Comparison of ENCODE assay signal across 10 cellular contexts in genomic region chr9:110217656-110218099, GRCh38. TPM values are rescaled to one million over a fixed set of nuclear protein-coding genes. Genes with fewer than 3 reads are reported as not detected.
DNase-seq lines count a peak whose midpoint lies in the region; ATAC-seq, FAIRE-seq and TF ChIP-seq lines count a peak whose summit lies in the region.
"Had no signal": no experiment of that assay in that cellular context is flagged by ENCODE, and none has a peak within 500 bp of the region (broad histone marks: within the 10 kb centered on the region; RNA-seq: fewer than 3 reads in every experiment).

No MANE protein-coding gene starts in this region.

- intact Hi-C loops in breast epithelium (cut with DNase I; ENCODE audit: low total_unique reads) = no loop called here
- intact Hi-C loops in aorta (cut with DNase I) = loop anchor here (2.0 to 5.0 kb wide), 3 partner anchors 35 to 310 kb away; no protein-coding TSS in a partner anchor

- H3K4ac ChIP-seq in mesendoderm (ENCODE audit: low read depth, low read length) = no peak overlapping the region

- no peak for ATAC-seq in aorta (ENCODE audit: low FRiP score)

- no peaks in the 10 kb centered on the region for H3K9me3 ChIP-seq in breast epithelium
- no peaks in the 10 kb centered on the region for H3K9me3 ChIP-seq in aorta (ENCODE audit: control insufficient read depth, low read length)
- H3K9me3 ChIP-seq: HAP-1 had no signal

- H3K4me1 ChIP-seq in breast epithelium (no peaks in the 10 kb centered on the region), mesendoderm (ENCODE audit: control insufficient read depth, low read depth, low read length) (no peaks in the 10 kb centered on the region), aorta (ENCODE audit: control insufficient read depth in 1 of 2, insufficient read depth in 2 of 2, low read length in 2 of 2) (no peaks in the 10 kb centered on the region)
- H3K4me1 ChIP-seq: HAP-1 had no signal

- no peak for TF ChIP-seq POLR2A in breast epithelium (IDR thresholded peaks at IDR 0.05)

- TF ChIP-seq CTCF in breast epithelium (IDR thresholded peaks at IDR 0.05) = peak; percentile 57 to 84 (median 74)

- H3K56ac ChIP-seq in mesendoderm (ENCODE audit: low read length) = no peak overlapping the region

- no peak overlapping the region for H3K4me2 ChIP-seq in mesendoderm (ENCODE audit: low read length)

- H3K9ac ChIP-seq in mesendoderm (ENCODE audit: low read length) = no peak overlapping the region

- no peaks in the 10 kb centered on the region for H3K79me2 ChIP-seq in mesendoderm (ENCODE audit: control insufficient read depth, insufficient read depth, low read length)

- no peak overlapping the region for H2BK5ac ChIP-seq in mesendoderm (ENCODE audit: low read length)

- H3K23ac ChIP-seq in mesendoderm (ENCODE audit: low read length) = no peak overlapping the region

- no peak overlapping the region for H3K4me3 ChIP-seq in breast epithelium
- no peak overlapping the region for H3K4me3 ChIP-seq in mesendoderm (ENCODE audit: low read length)
- no peak overlapping the region for H3K4me3 ChIP-seq in aorta (ENCODE audit: low read length in 2 of 2)
- H3K4me3 ChIP-seq: HAP-1 had no signal

- H3K27me3 ChIP-seq in breast epithelium (no peaks in the 10 kb centered on the region), mesendoderm (ENCODE audit: insufficient read depth, low read length, poor library complexity) (no peaks in the 10 kb centered on the region), aorta (ENCODE audit: control insufficient read depth in 1 of 2, insufficient read depth in 2 of 2, low read length in 1 of 2) (no peaks in the 10 kb centered on the region)

- no peak overlapping the region for H4K5ac ChIP-seq in mesendoderm (ENCODE audit: low read length)

- no peak overlapping the region for H2BK120ac ChIP-seq in mesendoderm (ENCODE audit: low read depth, low read length)

- H3K36me3 ChIP-seq in breast epithelium (no peaks in the 10 kb centered on the region), mesendoderm (ENCODE audit: control insufficient read depth, insufficient read depth, low read length) (no peaks in the 10 kb centered on the region), aorta (ENCODE audit: control insufficient read depth in 1 of 2, insufficient read depth in 2 of 2, low read length in 1 of 2) (no peaks in the 10 kb centered on the region)
- H3K36me3 ChIP-seq: HAP-1 had no signal

- no peak overlapping the region for H4K8ac ChIP-seq in mesendoderm (ENCODE audit: low read depth, low read length)

- no peaks in the 10 kb centered on the region for H3K79me1 ChIP-seq in mesendoderm (ENCODE audit: low read length)

- no peak overlapping the region for H2BK15ac ChIP-seq in mesendoderm (replicated peaks; ENCODE audit: low read depth)

- in situ Hi-C loops in G401 (cut with HindIII; ENCODE audit: low sequenced_read_pairs) = no loop called here

- H3K27ac ChIP-seq in breast epithelium (no peak overlapping the region), mesendoderm (ENCODE audit: low read depth, low read length) (no peak overlapping the region), aorta (ENCODE audit: low read depth in 1 of 2, low read length in 2 of 2) (no peak overlapping the region)

- peak; percentile 39 for DNase-seq in G401 (ENCODE audit: low spot score)
- DNase-seq in NCI-H2196 (lab: John Stamatoyannopoulos, UW; ENCODE audit: unreplicated experiment) = peak; percentile 41
- DNase-seq in breast epithelium (ENCODE audit: low spot score in 2 of 2) = no peak
- DNase-seq in mesendoderm = peak; percentile 54
- DNase-seq in aorta = no peak
- DNase-seq in activated naive CD4-positive, alpha-beta T cell (lab: John Stamatoyannopoulos, UW) = no peak
- no peak for DNase-seq in D341Med (ENCODE audit: low spot score)

- no peak overlapping the region for H3K18ac ChIP-seq in mesendoderm (ENCODE audit: low read length)

- FAIRE-seq in A204.1 (lab: Jason Lieb, UNC) = peak; percentile 52
- FAIRE-seq: colon had no signal

- no CpG with 5 or more reads among the region's 10 CpGs for WGBS in mesendoderm (ENCODE audit: extremely low coverage, insufficient coverage, low lambda C conversion rate)
- 25% methylated on average over 10 of the region's 10 CpGs for WGBS in aorta, 2 donors

- no peak overlapping the region for H2AK5ac ChIP-seq in mesendoderm (ENCODE audit: low read length)

RNA-seq across cellular contexts. Expression of gene C9orf152, which starts 9.7 kb away (rescaled TPM):
- total RNA-seq in G401 (2014; rRNA removed; shearing (Covaris generic)) = not detected in 2 replicates
- total RNA-seq in breast epithelium (10 to 100 TPM in 1 of 3 donors, 1 to 10 TPM in 1, not detected in 1; 7.9 to 10.2 TPM), aorta (not detected)
- polyA plus RNA-seq in mesendoderm (2013, experiment 1 of 2) = 0.01 TPM
- not detected for polyA plus RNA-seq in mesendoderm (2013, experiment 2 of 2)
- polyA plus RNA-seq in aorta = 1 to 10 TPM in 1 of 2 donors, under 1 TPM in 1; 0.38 to 3.1 TPM

RNA-seq across cellular contexts. Expression of gene TXN, which starts 38.6 kb away (rescaled TPM):
- total RNA-seq in G401 (2014; rRNA removed; shearing (Covaris generic)) = 323 and 340 TPM in 2 replicates
- 100 to 1,000 TPM in 2 of 3 donors, 10 to 100 TPM in 1; 96.7 to 196 (median 145) TPM for total RNA-seq in breast epithelium
- polyA plus RNA-seq in mesendoderm (2013, experiment 1 of 2) = 709 TPM
- 717 TPM for polyA plus RNA-seq in mesendoderm (2013, experiment 2 of 2)
- 100 to 1,000 TPM; 104 to 133 TPM for total RNA-seq in aorta
- polyA plus RNA-seq in aorta = 100 to 1,000 TPM; 181 to 298 TPM

Comparison
In these comparisons a context has a peak if more than half of its experiments do, and no peak if none do; other contexts are left out.
1. DNase-seq: peak in G401 (single experiment), NCI-H2196 (single experiment) and mesendoderm (single experiment); none in breast epithelium (0 of 2), aorta (0 of 2), activated naive CD4-positive, alpha-beta T cell (0 of 4) and D341Med (single experiment).